8 cellular contexts compared by ENCODE assay signal in the genomic region with DNA sequence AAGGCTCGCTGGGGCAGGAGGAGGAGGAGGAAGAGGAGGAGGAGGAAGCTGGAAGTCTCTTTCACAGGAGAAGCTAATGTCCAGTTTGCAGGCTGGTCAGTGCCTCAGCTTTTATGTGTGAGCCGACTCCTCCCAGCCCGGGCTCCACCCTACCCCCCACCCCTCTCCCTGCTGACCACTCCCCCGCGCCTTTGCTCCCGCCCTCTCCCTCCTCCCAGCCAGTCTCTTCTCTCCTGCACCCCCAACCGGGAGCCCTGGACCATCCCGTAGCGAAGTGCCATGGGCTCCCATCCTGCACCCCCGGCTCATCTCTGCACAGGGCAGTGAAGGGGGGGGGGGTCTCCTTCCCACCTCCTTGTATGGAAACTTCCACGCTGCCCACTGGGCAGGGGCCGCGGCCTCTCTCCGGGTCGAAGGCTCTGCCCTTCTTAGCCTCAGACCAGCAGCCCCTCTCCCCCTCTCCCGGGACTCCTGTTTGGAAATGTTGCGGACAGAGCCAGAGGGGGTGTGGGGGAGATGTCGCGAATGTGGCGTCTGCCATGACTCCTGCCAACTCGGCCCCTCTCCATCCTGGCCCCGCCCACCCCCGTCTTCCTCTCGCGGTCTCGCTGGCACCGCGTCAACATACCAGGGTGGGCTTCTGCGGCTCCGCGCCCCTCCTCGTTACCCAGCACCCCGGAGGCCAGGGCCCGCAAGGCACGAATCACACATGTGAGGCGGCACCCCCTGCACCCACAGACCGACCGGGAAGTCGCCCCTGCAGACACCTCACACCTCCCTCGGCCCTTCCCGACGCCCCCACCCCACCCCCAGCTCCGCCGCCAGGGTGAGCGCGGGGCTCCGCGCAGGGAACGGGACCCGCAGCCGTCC. TPM values are rescaled to one million over a fixed set of nuclear protein-coding genes. Genes with fewer than 3 reads are reported as not detected.
DNase-seq lines count a peak whose midpoint lies in the region; ATAC-seq, FAIRE-seq and TF ChIP-seq lines count a peak whose summit lies in the region.

No MANE protein-coding gene starts in this region.

- ATAC-seq in RWPE2 (ENCODE audit: low read depth) (peak; percentile 82), psoas muscle (peak; percentile 43 to 64 (median 55)), GM18909 (IDR thresholded peaks at IDR 0.05; ENCODE audit: poor library complexity, unreplicated experiment) (no peak)

- 1 to 4% (median 1%) methylated on average over 32 to 51 of the region's 51 CpGs for WGBS in psoas muscle, 3 donors

- no peaks in the 10 kb centered on the region for H3K4me1 ChIP-seq in RWPE2 (ENCODE audit: insufficient read depth, poor library complexity, severe bottlenecking)
- no peaks in the 10 kb centered on the region for H3K4me1 ChIP-seq in psoas muscle

- H3K27ac ChIP-seq in RWPE2 (ENCODE audit: poor library complexity, severe bottlenecking) (no peak overlapping the region), psoas muscle (no peak overlapping the region)

- in situ Hi-C loops in G401 (cut with HindIII; ENCODE audit: low sequenced_read_pairs), result no loop called here

- DNase-seq in G401 (ENCODE audit: low spot score) (peak; percentile 9), RWPE2 (ENCODE audit: low spot score) (no peak), frontal cortex (ENCODE audit: low spot score in 2 of 2) (peak; percentile 54 to 60), psoas muscle (peak; percentile 68 to 81), amygdala (lab: John Stamatoyannopoulos, UW) (no peak), Kasumi-1 (lab: John Stamatoyannopoulos, UW) (no peak)
- no peak for DNase-seq in effector CD8-positive, alpha-beta T cell (lab: John Stamatoyannopoulos, UW)

- H3K9me3 ChIP-seq in RWPE2 (ENCODE audit: severe bottlenecking), result no peaks in the 10 kb centered on the region
- H3K9me3 ChIP-seq in psoas muscle, result no peaks in the 10 kb centered on the region

- intact Hi-C loops in psoas muscle (cut with DNase I), result no loop called here

- no peak for TF ChIP-seq CTCF in RWPE2 (IDR thresholded peaks at IDR 0.05; ENCODE audit: poor library complexity, severe bottlenecking)
- no peak for TF ChIP-seq CTCF in psoas muscle (IDR thresholded peaks at IDR 0.05)

- FAIRE-seq in frontal cortex (lab: Jason Lieb, UNC), result no peak

- H3K27me3 ChIP-seq in RWPE2 (ENCODE audit: insufficient read depth, poor library complexity, severe bottlenecking), result peaks cover 62% of the 10 kb centered on the region
- peaks cover 2 to 85% (median 25%) of the 10 kb centered on the region in 3 donors for H3K27me3 ChIP-seq in psoas muscle (ENCODE audit: insufficient read depth in 3 of 3, low read length in 2 of 3)

- H3K36me3 ChIP-seq in RWPE2 (ENCODE audit: low read depth) (no peaks in the 10 kb centered on the region), psoas muscle (ENCODE audit: insufficient read depth in 1 of 2, low read depth in 1 of 2) (no peaks in the 10 kb centered on the region)

- H3K4me3 ChIP-seq in RWPE2 (ENCODE audit: severe bottlenecking) (peak overlapping the region; percentile 33), psoas muscle (peak overlapping the region; percentile 55)

RNA-seq across cellular contexts. Expression of gene IGF2, which starts 1.8 kb away (rescaled TPM):
- total RNA-seq in G401 (2014; rRNA removed; shearing (Covaris generic)), result 0.06 TPM in 1 of 2 replicates, not detected in the other
- total RNA-seq in frontal cortex, result 19.6 TPM
- total RNA-seq in psoas muscle, result 100 to 1,000 TPM in 3 of 4 donors, 10 to 100 TPM in 1; 60.2 to 471 (median 119) TPM
- polyA plus RNA-seq in psoas muscle, result 10 to 100 TPM in 2 of 3 donors, 1 to 10 TPM in 1; 5.9 to 38.4 (median 14.6) TPM

RNA-seq across cellular contexts. Expression of gene INS, which starts 23.6 kb away (rescaled TPM):
- total RNA-seq in G401 (2014; rRNA removed; shearing (Covaris generic)), result not detected in 2 replicates
- total RNA-seq in frontal cortex (not detected), psoas muscle (not detected)
- 1 to 10 TPM in 1 of 3 donors, under 1 TPM in 1, not detected in 1; 0.65 to 2.8 TPM for polyA plus RNA-seq in psoas muscle

RNA-seq across cellular contexts. Expression of gene TH, which starts 34.2 kb away (rescaled TPM):
- 0.49 TPM in 1 of 2 replicates, not detected in the other for total RNA-seq in G401 (2014; rRNA removed; shearing (Covaris generic))
- 0.82 TPM for total RNA-seq in frontal cortex
- under 1 TPM in 1 of 4 donors, not detected in 3; 0.34 TPM for total RNA-seq in psoas muscle
- under 1 TPM in 1 of 3 donors, not detected in 2; 0.16 TPM for polyA plus RNA-seq in psoas muscle

Comparison
In these comparisons a context has a peak if more than half of its experiments do, and no peak if none do; other contexts are left out.
1. DNase-seq: peak in G401 (single experiment), frontal cortex (2 of 2) and psoas muscle (2 of 2); none in RWPE2 (single experiment), amygdala (0 of 56), effector CD8-positive, alpha-beta T cell (single experiment) and Kasumi-1 (0 of 2).
2. RNA of gene IGF2, which starts 1.8 kb away (total RNA-seq): 60.2 to 471 TPM in psoas muscle and 19.6 TPM in frontal cortex (single experiment); 0.06 TPM in G401; every median in the first group is over 10 times any median in the second.